In the genomic region with DNA sequence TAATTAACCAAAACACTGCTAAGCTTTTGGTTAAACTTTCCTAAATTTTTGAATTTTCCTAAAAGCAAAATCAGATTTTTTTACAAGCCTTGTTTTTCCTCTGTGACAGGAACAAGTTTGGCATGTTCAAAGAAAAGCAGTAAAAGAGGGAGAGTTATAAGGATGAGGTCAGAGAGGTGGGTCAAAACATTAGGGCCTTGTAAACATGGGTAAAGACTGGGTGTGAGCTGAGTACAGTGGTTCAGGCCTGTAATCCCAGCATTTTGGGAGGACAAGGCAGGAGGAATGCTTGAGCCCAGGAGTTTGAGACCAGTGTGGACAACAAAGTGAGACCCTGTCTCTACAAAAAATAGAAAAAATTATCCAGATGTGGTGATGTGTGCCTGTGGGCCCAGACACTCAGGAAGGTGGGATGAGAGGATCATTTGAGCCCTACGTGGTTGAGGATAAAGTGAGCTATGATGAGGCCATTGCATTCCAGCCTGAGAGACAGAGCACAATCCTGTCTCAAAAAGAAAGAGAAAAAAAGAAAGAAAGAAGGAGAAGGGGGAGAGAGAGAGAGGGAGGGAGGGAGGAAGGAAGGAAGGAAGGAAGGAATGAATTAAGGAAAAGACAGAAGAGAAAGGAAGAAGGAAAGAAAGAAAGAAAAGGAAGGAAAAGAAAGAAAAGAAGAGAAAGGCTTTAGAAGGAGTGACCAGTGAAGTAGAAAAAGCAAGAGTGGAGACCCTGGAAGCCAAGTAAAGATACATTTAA, we compare ENCODE assay signal across 2 cellular contexts.
TF ChIP-seq lines count a peak whose summit lies in the region.

No MANE protein-coding gene starts in this region.

TF ChIP-seq in WTC11, 78 proteins besides CTCF, POLR2A, EP300 and RAD21:
- TF ChIP-seq, protein P1, sequence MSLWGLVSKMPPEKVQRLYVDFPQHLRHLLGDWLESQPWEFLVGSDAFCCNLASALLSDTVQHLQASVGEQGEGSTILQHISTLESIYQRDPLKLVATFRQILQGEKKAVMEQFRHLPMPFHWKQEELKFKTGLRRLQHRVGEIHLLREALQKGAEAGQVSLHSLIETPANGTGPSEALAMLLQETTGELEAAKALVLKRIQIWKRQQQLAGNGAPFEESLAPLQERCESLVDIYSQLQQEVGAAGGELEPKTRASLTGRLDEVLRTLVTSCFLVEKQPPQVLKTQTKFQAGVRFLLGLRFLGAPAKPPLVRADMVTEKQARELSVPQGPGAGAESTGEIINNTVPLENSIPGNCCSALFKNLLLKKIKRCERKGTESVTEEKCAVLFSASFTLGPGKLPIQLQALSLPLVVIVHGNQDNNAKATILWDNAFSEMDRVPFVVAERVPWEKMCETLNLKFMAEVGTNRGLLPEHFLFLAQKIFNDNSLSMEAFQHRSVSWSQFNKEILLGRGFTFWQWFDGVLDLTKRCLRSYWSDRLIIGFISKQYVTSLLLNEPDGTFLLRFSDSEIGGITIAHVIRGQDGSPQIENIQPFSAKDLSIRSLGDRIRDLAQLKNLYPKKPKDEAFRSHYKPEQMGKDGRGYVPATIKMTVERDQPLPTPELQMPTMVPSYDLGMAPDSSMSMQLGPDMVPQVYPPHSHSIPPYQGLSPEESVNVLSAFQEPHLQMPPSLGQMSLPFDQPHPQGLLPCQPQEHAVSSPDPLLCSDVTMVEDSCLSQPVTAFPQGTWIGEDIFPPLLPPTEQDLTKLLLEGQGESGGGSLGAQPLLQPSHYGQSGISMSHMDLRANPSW (CRISPR knock-in tag; conservative IDR thresholded peaks at IDR 0.05; ENCODE audit: low read depth): no peak
- TF ChIP-seq ETV6 (CRISPR knock-in tag; IDR thresholded peaks at IDR 0.05): no peak
- TF ChIP-seq, protein P2, sequence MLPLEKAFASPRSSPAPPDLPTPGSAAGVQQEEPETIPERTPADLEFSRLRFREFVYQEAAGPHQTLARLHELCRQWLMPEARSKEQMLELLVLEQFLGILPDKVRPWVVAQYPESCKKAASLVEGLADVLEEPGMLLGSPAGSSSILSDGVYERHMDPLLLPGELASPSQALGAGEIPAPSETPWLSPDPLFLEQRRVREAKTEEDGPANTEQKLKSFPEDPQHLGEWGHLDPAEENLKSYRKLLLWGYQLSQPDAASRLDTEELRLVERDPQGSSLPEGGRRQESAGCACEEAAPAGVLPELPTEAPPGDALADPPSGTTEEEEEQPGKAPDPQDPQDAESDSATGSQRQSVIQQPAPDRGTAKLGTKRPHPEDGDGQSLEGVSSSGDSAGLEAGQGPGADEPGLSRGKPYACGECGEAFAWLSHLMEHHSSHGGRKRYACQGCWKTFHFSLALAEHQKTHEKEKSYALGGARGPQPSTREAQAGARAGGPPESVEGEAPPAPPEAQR (CRISPR knock-in tag; IDR thresholded peaks at IDR 0.05): no peak
- TF ChIP-seq, protein P3, sequence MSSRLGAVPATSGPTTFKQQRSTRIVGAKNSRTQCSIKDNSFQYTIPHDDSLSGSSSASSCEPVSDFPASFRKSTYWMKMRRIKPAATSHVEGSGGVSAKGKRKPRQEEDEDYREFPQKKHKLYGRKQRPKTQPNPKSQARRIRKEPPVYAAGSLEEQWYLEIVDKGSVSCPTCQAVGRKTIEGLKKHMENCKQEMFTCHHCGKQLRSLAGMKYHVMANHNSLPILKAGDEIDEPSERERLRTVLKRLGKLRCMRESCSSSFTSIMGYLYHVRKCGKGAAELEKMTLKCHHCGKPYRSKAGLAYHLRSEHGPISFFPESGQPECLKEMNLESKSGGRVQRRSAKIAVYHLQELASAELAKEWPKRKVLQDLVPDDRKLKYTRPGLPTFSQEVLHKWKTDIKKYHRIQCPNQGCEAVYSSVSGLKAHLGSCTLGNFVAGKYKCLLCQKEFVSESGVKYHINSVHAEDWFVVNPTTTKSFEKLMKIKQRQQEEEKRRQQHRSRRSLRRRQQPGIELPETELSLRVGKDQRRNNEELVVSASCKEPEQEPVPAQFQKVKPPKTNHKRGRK (CRISPR knock-in tag; IDR thresholded peaks at IDR 0.05; ENCODE audit: borderline replicate concordance): peak; percentile 68; the same call in 1 of the 2 replicates

TF ChIP-seq in SK-N-SH treated with all-trans-retinoic acid at 6 μM for 48 hours, 23 proteins besides CTCF, POLR2A, EP300 and RAD21 (continued from another document):
- TF ChIP-seq, protein P4, sequence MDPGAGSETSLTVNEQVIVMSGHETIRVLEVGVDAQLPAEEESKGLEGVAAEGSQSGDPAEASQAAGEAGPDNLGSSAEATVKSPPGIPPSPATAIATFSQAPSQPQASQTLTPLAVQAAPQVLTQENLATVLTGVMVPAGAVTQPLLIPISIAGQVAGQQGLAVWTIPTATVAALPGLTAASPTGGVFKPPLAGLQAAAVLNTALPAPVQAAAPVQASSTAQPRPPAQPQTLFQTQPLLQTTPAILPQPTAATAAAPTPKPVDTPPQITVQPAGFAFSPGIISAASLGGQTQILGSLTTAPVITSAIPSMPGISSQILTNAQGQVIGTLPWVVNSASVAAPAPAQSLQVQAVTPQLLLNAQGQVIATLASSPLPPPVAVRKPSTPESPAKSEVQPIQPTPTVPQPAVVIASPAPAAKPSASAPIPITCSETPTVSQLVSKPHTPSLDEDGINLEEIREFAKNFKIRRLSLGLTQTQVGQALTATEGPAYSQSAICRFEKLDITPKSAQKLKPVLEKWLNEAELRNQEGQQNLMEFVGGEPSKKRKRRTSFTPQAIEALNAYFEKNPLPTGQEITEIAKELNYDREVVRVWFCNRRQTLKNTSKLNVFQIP (CRISPR knock-in tag; IDR thresholded peaks at IDR 0.05; ENCODE audit: borderline replicate concordance, low read depth): no peak
- TF ChIP-seq PPARA (CRISPR knock-in tag; IDR thresholded peaks at IDR 0.05; ENCODE audit: borderline replicate concordance) (no peak), ARNTL (CRISPR knock-in tag; IDR thresholded peaks at IDR 0.05; ENCODE audit: borderline replicate concordance, low read depth) (no peak), ISL1 (CRISPR knock-in tag; IDR thresholded peaks at IDR 0.05) (no peak), ZNF565 (CRISPR knock-in tag; conservative IDR thresholded peaks at IDR 0.05; ENCODE audit: low read depth) (no peak)
TF ChIP-seq in SK-N-SH treated with all-trans-retinoic acid at 6 μM for 48 hours: peak in this region for 0.
